Comparison of ENCODE assay signal across 1 cellular context in genomic region chr3:183260167-183260904, GRCh38.
TF ChIP-seq lines count a peak whose summit lies in the region.

No MANE protein-coding gene starts in this region.

TF ChIP-seq in HepG2, 621 proteins besides CTCF, POLR2A, EP300 and RAD21 (continued from another document):
- TF ChIP-seq RERE (CRISPR knock-in tag; IDR thresholded peaks at IDR 0.05; ENCODE audit: low read depth) (no peak), ZFYVE20 (CRISPR knock-in tag; IDR thresholded peaks at IDR 0.05; ENCODE audit: borderline replicate concordance, low read depth) (no peak), ZNF615 (CRISPR knock-in tag; IDR thresholded peaks at IDR 0.05; ENCODE audit: borderline replicate concordance) (no peak), HINFP (CRISPR knock-in tag; IDR thresholded peaks at IDR 0.05; ENCODE audit: low read depth) (no peak), BORCS8-MEF2B (CRISPR knock-in tag; IDR thresholded peaks at IDR 0.05) (no peak)
